ENCODE assay signal across 8 cellular contexts in genomic region chr1:12143631-12144155, GRCh38. TPM values are rescaled to one million over a fixed set of nuclear protein-coding genes. Genes with fewer than 3 reads are reported as not detected.
DNase-seq lines count a peak whose midpoint lies in the region; ATAC-seq and TF ChIP-seq lines count a peak whose summit lies in the region.

No MANE protein-coding gene starts in this region.

- H3K36me3 ChIP-seq in Caco-2 (ENCODE audit: control insufficient read depth, insufficient read depth, low read length) (no peaks in the 10 kb centered on the region; the same call in 1 of the 2 replicates), gastroesophageal sphincter (no peaks in the 10 kb centered on the region)

- 62 to 80% methylated on average over 4 to 6 of the region's 17 CpGs for WGBS in gastroesophageal sphincter (ENCODE audit: low coverage in 1 of 2), 2 donors

- no peaks in the 10 kb centered on the region for H3K9me3 Mint-ChIP-seq in Caco-2 (ENCODE audit: unreplicated experiment)
- no peaks in the 10 kb centered on the region for H3K9me3 Mint-ChIP-seq in activated T-cell treated with anti-CD3 and anti-CD28 coated beads, Interleukin-2, amount 50 U/mL, for 72 hours

- no peak for TF ChIP-seq POLR2A in gastroesophageal sphincter (IDR thresholded peaks at IDR 0.05)

- H3K27me3 ChIP-seq in Caco-2 (replicated peaks; ENCODE audit: control insufficient read depth, insufficient read depth, low read length) (no peaks in the 10 kb centered on the region), gastroesophageal sphincter (peaks cover 5% of the 10 kb centered on the region)

- no peaks in the 10 kb centered on the region for H3K9me3 ChIP-seq in Caco-2
- H3K9me3 ChIP-seq in gastroesophageal sphincter = no peaks in the 10 kb centered on the region

- peak overlapping the region in 3 of 4 donors; percentile 41 to 65 (median 62) for H3K27ac ChIP-seq in gastroesophageal sphincter

- intact Hi-C loops in Caco-2 (cut with micrococcal nuclease; ENCODE audit: unreplicated experiment) = no loop called here
- intact Hi-C loops in posterior cingulate gyrus (cut with DNase I) = loop anchor here (5.0 kb wide), 1 partner anchor 39 kb away; no protein-coding TSS in a partner anchor

- DNase-seq in Caco-2 = peak in 1 of 2 experiments; percentile 49
- peak; percentile 96 for DNase-seq in HT1080 (ENCODE audit: low read depth)
- DNase-seq in activated T-cell treated with anti-CD3 and anti-CD28 coated beads, Interleukin-2, amount 50 U/mL, for 72 hours = no peak
- peak in 7 of 10 donors; percentile 20 to 90 (median 40) for DNase-seq in posterior cingulate gyrus
- no peak for DNase-seq in cerebellar nuclear complex (lab: John Stamatoyannopoulos, UW)
- DNase-seq in 8988T = no peak

- POLR2A ChIA-PET in Caco-2 (lab: Charles Lee) = no interaction called here

- TF ChIP-seq CTCF in Caco-2 (IDR thresholded peaks at IDR 0.05; ENCODE audit: insufficient read depth in 1 of 2, low read depth in 1 of 2, low read length in 1 of 2, severe bottlenecking in 1 of 2, unreplicated experiment in 1 of 2) (no peak), gastroesophageal sphincter (IDR thresholded peaks at IDR 0.05) (no peak)

- BruUV-seq in Caco-2 (replicated peaks; lab: Mats Ljungman, UMichigan) = no TSS peak

- CTCF ChIA-PET in Caco-2 (lab: Charles Lee) = no interaction called here

- H3K4me1 Mint-ChIP-seq in Caco-2 (ENCODE audit: low read depth, unreplicated experiment) = peaks cover 22% of the 10 kb centered on the region
- peaks cover 60% of the 10 kb centered on the region for H3K4me1 Mint-ChIP-seq in activated T-cell treated with anti-CD3 and anti-CD28 coated beads, Interleukin-2, amount 50 U/mL, for 72 hours (ENCODE audit: low read depth)

- H3K4me3 Mint-ChIP-seq in Caco-2 (ENCODE audit: unreplicated experiment) = no peak overlapping the region
- peak overlapping the region; percentile 3 to 12 for H3K4me3 Mint-ChIP-seq in activated T-cell treated with anti-CD3 and anti-CD28 coated beads, Interleukin-2, amount 50 U/mL, for 72 hours

- no peaks in the 10 kb centered on the region for H3K27me3 Mint-ChIP-seq in Caco-2 (ENCODE audit: insufficient read depth, unreplicated experiment)
- H3K27me3 Mint-ChIP-seq in activated T-cell treated with anti-CD3 and anti-CD28 coated beads, Interleukin-2, amount 50 U/mL, for 72 hours (ENCODE audit: low read depth) = no peaks in the 10 kb centered on the region

- H3K27ac Mint-ChIP-seq in Caco-2 (ENCODE audit: unreplicated experiment) = peak overlapping the region; percentile 56
- peak overlapping the region; percentile 21 for H3K27ac Mint-ChIP-seq in activated T-cell treated with anti-CD3 and anti-CD28 coated beads, Interleukin-2, amount 50 U/mL, for 72 hours

- H3K4me1 ChIP-seq in Caco-2 (peaks cover 56% of the 10 kb centered on the region), gastroesophageal sphincter (peaks cover 0 to 40% (median 8%) of the 10 kb centered on the region in 3 donors)

- H3K4me3 ChIP-seq in Caco-2 (ENCODE audit: low read depth, low read length) = no peak overlapping the region
- no peak overlapping the region for H3K4me3 ChIP-seq in gastroesophageal sphincter

- peak; percentile 36 to 54 for ATAC-seq in activated T-cell treated with anti-CD3 and anti-CD28 coated beads, Interleukin-2, amount 50 U/mL, for 72 hours (replicated peaks in 1 of 2)
- peak; percentile 89 for ATAC-seq in gastroesophageal sphincter
- ATAC-seq in HG03354 (IDR thresholded peaks at IDR 0.05; ENCODE audit: poor library complexity, severe bottlenecking, unreplicated experiment) = no peak

- no peak for TF ChIP-seq EP300 in gastroesophageal sphincter (IDR thresholded peaks at IDR 0.05)

- no peaks in the 10 kb centered on the region for H3K36me3 Mint-ChIP-seq in Caco-2 (ENCODE audit: insufficient read depth, unreplicated experiment)
- peaks cover 0 to 1% of the 10 kb centered on the region in 2 donors for H3K36me3 Mint-ChIP-seq in activated T-cell treated with anti-CD3 and anti-CD28 coated beads, Interleukin-2, amount 50 U/mL, for 72 hours (ENCODE audit: insufficient read depth in 2 of 2)

RNA-seq across cellular contexts. Expression of gene TNFRSF1B, which starts 23.1 kb away (rescaled TPM):
- 2.6 and 3.5 TPM in 2 replicates for total RNA-seq in Caco-2 (2022)
- total RNA-seq in HT1080 (2014; rRNA removed; shearing (Covaris generic)) = 0.16 and 0.17 TPM in 2 replicates
- polyA plus RNA-seq in HT1080 (2015; cell fraction: cytosol; rRNA removed) = 0.51 and 1.2 TPM in 2 replicates
- polyA plus RNA-seq in HT1080 (2015; cell fraction: nucleus; rRNA removed) = 0.18 and 0.33 TPM in 2 replicates
- total RNA-seq in activated T-cell treated with anti-CD3 and anti-CD28 coated beads, Interleukin-2, amount 50 U/mL, for 72 hours = 100 to 1,000 TPM in 1 of 2 donors, 10 to 100 TPM in 1; 95.4 to 130 TPM
- 10 to 100 TPM; 10.9 to 34.9 (median 31.0) TPM for total RNA-seq in gastroesophageal sphincter

Comparison
In these comparisons a context has a peak if more than half of its experiments do, and no peak if none do; other contexts are left out.
1. DNase-seq: peak in HT1080 (single experiment) and posterior cingulate gyrus (7 of 10); none in activated T-cell treated with anti-CD3 and anti-CD28 coated beads, Interleukin-2, amount 50 U/mL, for 72 hours (0 of 2), cerebellar nuclear complex (0 of 2) and 8988T (single experiment).